ENCODE assay signal across 1 cellular context in the genomic region with DNA sequence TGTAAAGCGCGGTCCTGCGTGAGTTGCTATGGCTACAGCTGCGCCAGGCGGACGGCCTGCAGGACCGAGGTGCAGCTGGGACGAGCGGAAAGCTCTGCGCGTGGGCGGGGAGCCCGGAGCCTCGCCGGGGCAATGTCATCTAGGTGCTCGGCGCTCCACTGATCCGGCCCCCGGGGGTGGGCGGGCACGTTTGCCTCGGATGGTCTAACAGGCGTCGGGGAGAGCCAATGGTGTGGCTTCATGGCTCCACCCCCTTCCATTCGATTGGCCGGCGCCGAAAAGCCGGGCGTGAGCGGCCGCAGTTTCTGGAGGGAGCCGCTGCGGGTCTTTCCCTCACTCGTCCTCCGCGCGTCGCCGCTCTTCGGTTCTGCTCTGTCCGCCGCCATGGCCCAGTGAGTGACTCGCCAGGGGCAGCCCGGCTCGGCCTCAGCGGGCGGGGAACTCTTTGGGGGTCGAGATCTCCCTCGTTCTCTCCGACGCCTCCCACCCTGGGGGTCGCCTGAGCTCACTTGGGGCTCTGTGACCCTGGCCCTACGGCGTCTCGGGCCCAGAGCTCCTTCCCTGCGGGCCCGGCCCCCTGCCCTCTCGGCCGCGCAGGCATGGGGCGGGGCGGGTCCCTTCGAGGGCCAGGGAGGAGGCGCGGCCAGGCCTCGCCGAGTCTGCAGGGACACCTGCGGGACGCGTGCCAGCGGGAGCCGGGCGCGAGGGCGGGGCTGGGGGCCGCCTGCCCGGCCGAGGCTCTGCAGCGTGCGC.
TF ChIP-seq lines count a peak whose summit lies in the region.

A gene (plus strand): TSS at position 331 of the 753 bp plus-strand sequence. CDS start 54 bp downstream, at position 385.

TF ChIP-seq in K562, 482 proteins besides CTCF, POLR2A, EP300 and RAD21 (continued from another document and continues in another):
- TF ChIP-seq, protein P1, sequence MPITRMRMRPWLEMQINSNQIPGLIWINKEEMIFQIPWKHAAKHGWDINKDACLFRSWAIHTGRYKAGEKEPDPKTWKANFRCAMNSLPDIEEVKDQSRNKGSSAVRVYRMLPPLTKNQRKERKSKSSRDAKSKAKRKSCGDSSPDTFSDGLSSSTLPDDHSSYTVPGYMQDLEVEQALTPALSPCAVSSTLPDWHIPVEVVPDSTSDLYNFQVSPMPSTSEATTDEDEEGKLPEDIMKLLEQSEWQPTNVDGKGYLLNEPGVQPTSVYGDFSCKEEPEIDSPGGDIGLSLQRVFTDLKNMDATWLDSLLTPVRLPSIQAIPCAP (CRISPR knock-in tag; IDR thresholded peaks at IDR 0.05; ENCODE audit: borderline replicate concordance) = no peak
- 0 out of 2 replicates have a peak, but pooled peaks have one; percentile 63 for TF ChIP-seq GTF2F1 (IDR thresholded peaks at IDR 0.05; ENCODE audit: low read depth, low read length)
- no peak for TF ChIP-seq ZFPM2 (CRISPR knock-in tag; IDR thresholded peaks at IDR 0.05)
- TF ChIP-seq, protein P2, sequence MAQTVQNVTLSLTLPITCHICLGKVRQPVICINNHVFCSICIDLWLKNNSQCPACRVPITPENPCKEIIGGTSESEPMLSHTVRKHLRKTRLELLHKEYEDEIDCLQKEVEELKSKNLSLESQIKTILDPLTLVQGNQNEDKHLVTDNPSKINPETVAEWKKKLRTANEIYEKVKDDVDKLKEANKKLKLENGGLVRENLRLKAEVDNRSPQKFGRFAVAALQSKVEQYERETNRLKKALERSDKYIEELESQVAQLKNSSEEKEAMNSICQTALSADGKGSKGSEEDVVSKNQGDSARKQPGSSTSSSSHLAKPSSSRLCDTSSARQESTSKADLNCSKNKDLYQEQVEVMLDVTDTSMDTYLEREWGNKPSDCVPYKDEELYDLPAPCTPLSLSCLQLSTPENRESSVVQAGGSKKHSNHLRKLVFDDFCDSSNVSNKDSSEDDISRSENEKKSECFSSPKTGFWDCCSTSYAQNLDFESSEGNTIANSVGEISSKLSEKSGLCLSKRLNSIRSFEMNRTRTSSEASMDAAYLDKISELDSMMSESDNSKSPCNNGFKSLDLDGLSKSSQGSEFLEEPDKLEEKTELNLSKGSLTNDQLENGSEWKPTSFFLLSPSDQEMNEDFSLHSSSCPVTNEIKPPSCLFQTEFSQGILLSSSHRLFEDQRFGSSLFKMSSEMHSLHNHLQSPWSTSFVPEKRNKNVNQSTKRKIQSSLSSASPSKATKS (CRISPR knock-in tag; IDR thresholded peaks at IDR 0.05) = no peak
- TF ChIP-seq SPI1 (IDR thresholded peaks at IDR 0.05; ENCODE audit: borderline replicate concordance, low read depth, low read length) = no peak
- TF ChIP-seq, protein P3, sequence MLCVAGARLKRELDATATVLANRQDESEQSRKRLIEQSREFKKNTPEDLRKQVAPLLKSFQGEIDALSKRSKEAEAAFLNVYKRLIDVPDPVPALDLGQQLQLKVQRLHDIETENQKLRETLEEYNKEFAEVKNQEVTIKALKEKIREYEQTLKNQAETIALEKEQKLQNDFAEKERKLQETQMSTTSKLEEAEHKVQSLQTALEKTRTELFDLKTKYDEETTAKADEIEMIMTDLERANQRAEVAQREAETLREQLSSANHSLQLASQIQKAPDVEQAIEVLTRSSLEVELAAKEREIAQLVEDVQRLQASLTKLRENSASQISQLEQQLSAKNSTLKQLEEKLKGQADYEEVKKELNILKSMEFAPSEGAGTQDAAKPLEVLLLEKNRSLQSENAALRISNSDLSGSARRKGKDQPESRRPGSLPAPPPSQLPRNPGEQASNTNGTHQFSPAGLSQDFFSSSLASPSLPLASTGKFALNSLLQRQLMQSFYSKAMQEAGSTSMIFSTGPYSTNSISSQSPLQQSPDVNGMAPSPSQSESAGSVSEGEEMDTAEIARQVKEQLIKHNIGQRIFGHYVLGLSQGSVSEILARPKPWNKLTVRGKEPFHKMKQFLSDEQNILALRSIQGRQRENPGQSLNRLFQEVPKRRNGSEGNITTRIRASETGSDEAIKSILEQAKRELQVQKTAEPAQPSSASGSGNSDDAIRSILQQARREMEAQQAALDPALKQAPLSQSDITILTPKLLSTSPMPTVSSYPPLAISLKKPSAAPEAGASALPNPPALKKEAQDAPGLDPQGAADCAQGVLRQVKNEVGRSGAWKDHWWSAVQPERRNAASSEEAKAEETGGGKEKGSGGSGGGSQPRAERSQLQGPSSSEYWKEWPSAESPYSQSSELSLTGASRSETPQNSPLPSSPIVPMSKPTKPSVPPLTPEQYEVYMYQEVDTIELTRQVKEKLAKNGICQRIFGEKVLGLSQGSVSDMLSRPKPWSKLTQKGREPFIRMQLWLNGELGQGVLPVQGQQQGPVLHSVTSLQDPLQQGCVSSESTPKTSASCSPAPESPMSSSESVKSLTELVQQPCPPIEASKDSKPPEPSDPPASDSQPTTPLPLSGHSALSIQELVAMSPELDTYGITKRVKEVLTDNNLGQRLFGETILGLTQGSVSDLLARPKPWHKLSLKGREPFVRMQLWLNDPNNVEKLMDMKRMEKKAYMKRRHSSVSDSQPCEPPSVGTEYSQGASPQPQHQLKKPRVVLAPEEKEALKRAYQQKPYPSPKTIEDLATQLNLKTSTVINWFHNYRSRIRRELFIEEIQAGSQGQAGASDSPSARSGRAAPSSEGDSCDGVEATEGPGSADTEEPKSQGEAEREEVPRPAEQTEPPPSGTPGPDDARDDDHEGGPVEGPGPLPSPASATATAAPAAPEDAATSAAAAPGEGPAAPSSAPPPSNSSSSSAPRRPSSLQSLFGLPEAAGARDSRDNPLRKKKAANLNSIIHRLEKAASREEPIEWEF (CRISPR knock-in tag; IDR thresholded peaks at IDR 0.05) = no peak
- TF ChIP-seq RBM25 (IDR thresholded peaks at IDR 0.05; ENCODE audit: low read depth, low read length, severe bottlenecking) = peak; percentile 100
- TF ChIP-seq ZNF436 (CRISPR knock-in tag; IDR thresholded peaks at IDR 0.05) = no peak
- TF ChIP-seq, protein P4, sequence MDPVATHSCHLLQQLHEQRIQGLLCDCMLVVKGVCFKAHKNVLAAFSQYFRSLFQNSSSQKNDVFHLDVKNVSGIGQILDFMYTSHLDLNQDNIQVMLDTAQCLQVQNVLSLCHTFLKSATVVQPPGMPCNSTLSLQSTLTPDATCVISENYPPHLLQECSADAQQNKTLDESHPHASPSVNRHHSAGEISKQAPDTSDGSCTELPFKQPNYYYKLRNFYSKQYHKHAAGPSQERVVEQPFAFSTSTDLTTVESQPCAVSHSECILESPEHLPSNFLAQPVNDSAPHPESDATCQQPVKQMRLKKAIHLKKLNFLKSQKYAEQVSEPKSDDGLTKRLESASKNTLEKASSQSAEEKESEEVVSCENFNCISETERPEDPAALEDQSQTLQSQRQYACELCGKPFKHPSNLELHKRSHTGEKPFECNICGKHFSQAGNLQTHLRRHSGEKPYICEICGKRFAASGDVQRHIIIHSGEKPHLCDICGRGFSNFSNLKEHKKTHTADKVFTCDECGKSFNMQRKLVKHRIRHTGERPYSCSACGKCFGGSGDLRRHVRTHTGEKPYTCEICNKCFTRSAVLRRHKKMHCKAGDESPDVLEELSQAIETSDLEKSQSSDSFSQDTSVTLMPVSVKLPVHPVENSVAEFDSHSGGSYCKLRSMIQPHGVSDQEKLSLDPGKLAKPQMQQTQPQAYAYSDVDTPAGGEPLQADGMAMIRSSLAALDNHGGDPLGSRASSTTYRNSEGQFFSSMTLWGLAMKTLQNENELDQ (CRISPR knock-in tag; IDR thresholded peaks at IDR 0.05; ENCODE audit: borderline replicate concordance) = no peak
- no peak for TF ChIP-seq HMG20A (CRISPR knock-in tag; conservative IDR thresholded peaks at IDR 0.05)
- no peak for TF ChIP-seq MED1 (CRISPR knock-in tag; IDR thresholded peaks at IDR 0.05; ENCODE audit: borderline replicate concordance)
- TF ChIP-seq, protein P5, sequence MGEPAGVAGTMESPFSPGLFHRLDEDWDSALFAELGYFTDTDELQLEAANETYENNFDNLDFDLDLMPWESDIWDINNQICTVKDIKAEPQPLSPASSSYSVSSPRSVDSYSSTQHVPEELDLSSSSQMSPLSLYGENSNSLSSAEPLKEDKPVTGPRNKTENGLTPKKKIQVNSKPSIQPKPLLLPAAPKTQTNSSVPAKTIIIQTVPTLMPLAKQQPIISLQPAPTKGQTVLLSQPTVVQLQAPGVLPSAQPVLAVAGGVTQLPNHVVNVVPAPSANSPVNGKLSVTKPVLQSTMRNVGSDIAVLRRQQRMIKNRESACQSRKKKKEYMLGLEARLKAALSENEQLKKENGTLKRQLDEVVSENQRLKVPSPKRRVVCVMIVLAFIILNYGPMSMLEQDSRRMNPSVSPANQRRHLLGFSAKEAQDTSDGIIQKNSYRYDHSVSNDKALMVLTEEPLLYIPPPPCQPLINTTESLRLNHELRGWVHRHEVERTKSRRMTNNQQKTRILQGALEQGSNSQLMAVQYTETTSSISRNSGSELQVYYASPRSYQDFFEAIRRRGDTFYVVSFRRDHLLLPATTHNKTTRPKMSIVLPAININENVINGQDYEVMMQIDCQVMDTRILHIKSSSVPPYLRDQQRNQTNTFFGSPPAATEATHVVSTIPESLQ (CRISPR knock-in tag; IDR thresholded peaks at IDR 0.05) = 0 out of 2 replicates have a peak, but pooled peaks have one; percentile 17
- TF ChIP-seq DMBX1 (CRISPR knock-in tag; IDR thresholded peaks at IDR 0.05; ENCODE audit: borderline replicate concordance) = no peak
- no peak for TF ChIP-seq ZNF3 (CRISPR knock-in tag; IDR thresholded peaks at IDR 0.05)
- no peak for TF ChIP-seq ZNF695 (CRISPR knock-in tag; IDR thresholded peaks at IDR 0.05)
- TF ChIP-seq ZNF140 (CRISPR knock-in tag; IDR thresholded peaks at IDR 0.05) = no peak
- TF ChIP-seq SLC30A9 (CRISPR knock-in tag; IDR thresholded peaks at IDR 0.05) = no peak
- TF ChIP-seq HIVEP1 (CRISPR knock-in tag; IDR thresholded peaks at IDR 0.05) = no peak
- TF ChIP-seq ATF1 (CRISPR knock-in tag; IDR thresholded peaks at IDR 0.05) = peak; percentile 6
- peak; percentile 92 for TF ChIP-seq ATF1 (tag; IDR thresholded peaks at IDR 0.05)
- TF ChIP-seq KDM4B (IDR thresholded peaks at IDR 0.05; ENCODE audit: borderline replicate concordance in 2 of 2, low read depth in 1 of 2) = peak in 1 of 2 experiments; percentile 28; a peak in 1 of 4 replicates
- peak; percentile 96 for TF ChIP-seq ZFX (CRISPR knock-in tag; IDR thresholded peaks at IDR 0.05)
- TF ChIP-seq, protein P6, sequence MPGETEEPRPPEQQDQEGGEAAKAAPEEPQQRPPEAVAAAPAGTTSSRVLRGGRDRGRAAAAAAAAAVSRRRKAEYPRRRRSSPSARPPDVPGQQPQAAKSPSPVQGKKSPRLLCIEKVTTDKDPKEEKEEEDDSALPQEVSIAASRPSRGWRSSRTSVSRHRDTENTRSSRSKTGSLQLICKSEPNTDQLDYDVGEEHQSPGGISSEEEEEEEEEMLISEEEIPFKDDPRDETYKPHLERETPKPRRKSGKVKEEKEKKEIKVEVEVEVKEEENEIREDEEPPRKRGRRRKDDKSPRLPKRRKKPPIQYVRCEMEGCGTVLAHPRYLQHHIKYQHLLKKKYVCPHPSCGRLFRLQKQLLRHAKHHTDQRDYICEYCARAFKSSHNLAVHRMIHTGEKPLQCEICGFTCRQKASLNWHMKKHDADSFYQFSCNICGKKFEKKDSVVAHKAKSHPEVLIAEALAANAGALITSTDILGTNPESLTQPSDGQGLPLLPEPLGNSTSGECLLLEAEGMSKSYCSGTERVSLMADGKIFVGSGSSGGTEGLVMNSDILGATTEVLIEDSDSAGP (CRISPR knock-in tag; IDR thresholded peaks at IDR 0.05) = no peak
- TF ChIP-seq RFX5 (IDR thresholded peaks at IDR 0.05; ENCODE audit: low read depth, low read length) = no peak; the same call in 1 of the 2 replicates
- no peak; the same call in 1 of the 2 replicates for TF ChIP-seq TRIM28 (IDR thresholded peaks at IDR 0.05)
- TF ChIP-seq GTF2A2 (tag; IDR thresholded peaks at IDR 0.05) = no peak
- TF ChIP-seq ZEB2 (IDR thresholded peaks at IDR 0.05) = peak; percentile 40
- peak; percentile 25 for TF ChIP-seq PHF20 (IDR thresholded peaks at IDR 0.05; ENCODE audit: partially characterized antibody)
- TF ChIP-seq SOX6 (IDR thresholded peaks at IDR 0.05) = no peak; the same call in 1 of the 2 replicates
- TF ChIP-seq TAF9B (IDR thresholded peaks at IDR 0.05; ENCODE audit: partially characterized antibody) = peak; percentile 91
- TF ChIP-seq, protein P7, sequence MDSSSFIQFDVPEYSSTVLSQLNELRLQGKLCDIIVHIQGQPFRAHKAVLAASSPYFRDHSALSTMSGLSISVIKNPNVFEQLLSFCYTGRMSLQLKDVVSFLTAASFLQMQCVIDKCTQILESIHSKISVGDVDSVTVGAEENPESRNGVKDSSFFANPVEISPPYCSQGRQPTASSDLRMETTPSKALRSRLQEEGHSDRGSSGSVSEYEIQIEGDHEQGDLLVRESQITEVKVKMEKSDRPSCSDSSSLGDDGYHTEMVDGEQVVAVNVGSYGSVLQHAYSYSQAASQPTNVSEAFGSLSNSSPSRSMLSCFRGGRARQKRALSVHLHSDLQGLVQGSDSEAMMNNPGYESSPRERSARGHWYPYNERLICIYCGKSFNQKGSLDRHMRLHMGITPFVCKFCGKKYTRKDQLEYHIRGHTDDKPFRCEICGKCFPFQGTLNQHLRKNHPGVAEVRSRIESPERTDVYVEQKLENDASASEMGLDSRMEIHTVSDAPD (CRISPR knock-in tag; IDR thresholded peaks at IDR 0.05) = no peak
- peak; percentile 100 for TF ChIP-seq ZBTB17 (CRISPR knock-in tag; IDR thresholded peaks at IDR 0.05)
